Comparison of ENCODE assay signal across 9 cellular contexts in genomic region chr5:35003018-35003957, GRCh38. TPM values are rescaled to one million over a fixed set of nuclear protein-coding genes. Genes with fewer than 3 reads are reported as not detected.
DNase-seq lines count a peak whose midpoint lies in the region; ATAC-seq and TF ChIP-seq lines count a peak whose summit lies in the region.
"Had no signal": no experiment of that assay in that cellular context is flagged by ENCODE, and none has a peak within 500 bp of the region (broad histone marks: within the 10 kb centered on the region; RNA-seq: fewer than 3 reads in every experiment).

No MANE protein-coding gene starts in this region.

- no peaks in the 10 kb centered on the region for H3K4me1 Mint-ChIP-seq in natural killer cell treated with Interleukin-12 subunit alpha and Interleukin-12 subunit beta and Interleukin-15 and Interleukin-18, amount 100 ng/mL, for 72 hours (ENCODE audit: low read depth in 2 of 2)

- no peak overlapping the region for H3K27ac Mint-ChIP-seq in natural killer cell treated with Interleukin-12 subunit alpha and Interleukin-12 subunit beta and Interleukin-15 and Interleukin-18, amount 100 ng/mL, for 72 hours

- H3K4me3 ChIP-seq in epithelial cell of proximal tubule (ENCODE audit: low read depth, low read length), result no peak overlapping the region

- ATAC-seq in GM19455 (IDR thresholded peaks at IDR 0.05; ENCODE audit: unreplicated experiment), result peak; percentile 76
- peak; percentile 60 to 69 for ATAC-seq in natural killer cell treated with Interleukin-12 subunit alpha and Interleukin-12 subunit beta and Interleukin-15 and Interleukin-18, amount 100 ng/mL, for 72 hours

- H3K4me3 Mint-ChIP-seq in natural killer cell treated with Interleukin-12 subunit alpha and Interleukin-12 subunit beta and Interleukin-15 and Interleukin-18, amount 100 ng/mL, for 72 hours, result no peak overlapping the region

- TF ChIP-seq CTCF in epithelial cell of proximal tubule (conservative IDR thresholded peaks at IDR 0.05; ENCODE audit: low read depth, low read length), result peak; percentile 93

- peaks cover 27 to 30% of the 10 kb centered on the region in 2 donors for H3K27me3 Mint-ChIP-seq in natural killer cell treated with Interleukin-12 subunit alpha and Interleukin-12 subunit beta and Interleukin-15 and Interleukin-18, amount 100 ng/mL, for 72 hours

- H3K9me3 Mint-ChIP-seq in natural killer cell treated with Interleukin-12 subunit alpha and Interleukin-12 subunit beta and Interleukin-15 and Interleukin-18, amount 100 ng/mL, for 72 hours, result no peaks in the 10 kb centered on the region

- DNase-seq in COR-L47 (lab: John Stamatoyannopoulos, UW) (peak; percentile 25), HT-29 (ENCODE audit: low spot score) (peak; percentile 88), NOMO-1 (lab: John Stamatoyannopoulos, UW; ENCODE audit: unreplicated experiment in 2 of 2) (peak; percentile 77 to 79), epithelial cell of proximal tubule (ENCODE audit: low read depth) (no peak), superior temporal gyrus (ENCODE audit: extremely low spot score) (peak; percentile 92)
- peak; percentile 49 for DNase-seq in activated CD8-positive, alpha-beta memory T cell treated with anti-CD3 and anti-CD28 coated beads, Interleukin-2, amount 50 U/mL, for 4 hours
- no peak for DNase-seq in natural killer cell treated with Interleukin-12 subunit alpha and Interleukin-12 subunit beta and Interleukin-15 and Interleukin-18, amount 100 ng/mL, for 72 hours (ENCODE audit: low spot score)

- H3K36me3 Mint-ChIP-seq in natural killer cell treated with Interleukin-12 subunit alpha and Interleukin-12 subunit beta and Interleukin-15 and Interleukin-18, amount 100 ng/mL, for 72 hours, result no peaks in the 10 kb centered on the region

RNA-seq across cellular contexts. Expression of gene AGXT2, which starts 44.5 kb away (rescaled TPM):
- total RNA-seq in HT-29 (2014; rRNA removed; shearing (Covaris generic)), result not detected in 2 replicates
- total RNA-seq in epithelial cell of proximal tubule, result not detected in 2 replicates
- not detected for total RNA-seq in natural killer cell treated with Interleukin-12 subunit alpha and Interleukin-12 subunit beta and Interleukin-15 and Interleukin-18, amount 100 ng/mL, for 72 hours
- total RNA-seq: activated CD8-positive, alpha-beta memory T cell treated with anti-CD3 and anti-CD28 coated beads for 36 hours had no signal

Comparison
In these comparisons a context has a peak if more than half of its experiments do, and no peak if none do; other contexts are left out.
1. DNase-seq: peak in COR-L47 (single experiment), HT-29 (single experiment), NOMO-1 (2 of 2), activated CD8-positive, alpha-beta memory T cell treated with anti-CD3 and anti-CD28 coated beads, Interleukin-2, amount 50 U/mL, for 4 hours (single experiment) and superior temporal gyrus (single experiment); none in epithelial cell of proximal tubule (single experiment) and natural killer cell treated with Interleukin-12 subunit alpha and Interleukin-12 subunit beta and Interleukin-15 and Interleukin-18, amount 100 ng/mL, for 72 hours (single experiment).